ENCODE assay signal across 10 cellular contexts in the genomic region with DNA sequence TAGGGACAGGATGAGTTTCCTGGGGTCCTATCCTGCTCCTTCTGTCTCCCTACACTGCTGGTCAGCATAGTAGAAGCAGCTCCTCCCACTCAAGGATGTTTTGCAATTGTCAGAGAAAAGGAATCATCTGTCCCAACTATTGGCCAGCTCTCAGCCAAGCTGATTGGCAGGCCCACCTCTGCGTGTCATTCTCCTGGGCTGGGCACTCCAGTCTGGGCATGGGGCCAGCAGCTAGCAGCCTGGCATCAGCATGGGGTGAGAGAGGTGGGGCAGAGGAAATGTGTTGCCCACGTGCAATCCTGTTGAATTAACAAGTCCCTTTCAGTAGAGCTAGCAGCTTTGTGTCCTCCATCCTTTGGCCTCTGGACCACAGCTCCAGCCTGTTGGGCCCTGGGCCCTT. TPM values are rescaled to one million over a fixed set of nuclear protein-coding genes. Genes with fewer than 3 reads are reported as not detected.
DNase-seq lines count a peak whose midpoint lies in the region; FAIRE-seq and TF ChIP-seq lines count a peak whose summit lies in the region.
"Had no signal": no experiment of that assay in that cellular context is flagged by ENCODE, and none has a peak within 500 bp of the region (broad histone marks: within the 10 kb centered on the region; RNA-seq: fewer than 3 reads in every experiment).

No MANE protein-coding gene starts in this region.

- no peaks in the 10 kb centered on the region for H3K27me3 ChIP-seq in MM.1S (replicated peaks; ENCODE audit: insufficient read depth, low read length)

- no peaks in the 10 kb centered on the region for H3F3A ChIP-seq in MM.1S (ENCODE audit: insufficient read depth, low read length)

- H3K36me3 ChIP-seq in kidney (ENCODE audit: control insufficient read depth in 1 of 2, insufficient read depth in 2 of 2, low read length in 2 of 2), result no peaks in the 10 kb centered on the region
- no peaks in the 10 kb centered on the region for H3K36me3 ChIP-seq in MM.1S (replicated peaks; ENCODE audit: insufficient read depth, low read length)

- FAIRE-seq in kidney (lab: Jason Lieb, UNC), result no peak

- no peak overlapping the region for H2AFZ ChIP-seq in MM.1S (ENCODE audit: low read length)

- H3K4me1 ChIP-seq in kidney (ENCODE audit: control insufficient read depth in 1 of 2, insufficient read depth in 1 of 2, low read depth in 1 of 2, low read length in 2 of 2), result no peaks in the 10 kb centered on the region
- no peaks in the 10 kb centered on the region for H3K4me1 ChIP-seq in MM.1S (ENCODE audit: low read length)

- intact Hi-C loops in kidney (cut with DNase I), result no loop called here

- TF ChIP-seq CTCF in VCaP (conservative IDR thresholded peaks at IDR 0.05), result no peak
- TF ChIP-seq CTCF in kidney (IDR thresholded peaks at IDR 0.05; ENCODE audit: borderline replicate concordance, extremely low read depth, insufficient read depth), result no peak
- no peak for TF ChIP-seq CTCF in GM13976 (IDR thresholded peaks at IDR 0.05; ENCODE audit: borderline replicate concordance, control extremely low read depth, extremely low read depth, insufficient read depth, missing control alignments)
- TF ChIP-seq CTCF in MM.1S (IDR thresholded peaks at IDR 0.05; ENCODE audit: low read length), result no peak

- H3K9me2 ChIP-seq in MM.1S (replicated peaks; ENCODE audit: insufficient read depth, low read length), result no peaks in the 10 kb centered on the region

- no peaks in the 10 kb centered on the region for H3K9me3 ChIP-seq in kidney (ENCODE audit: control insufficient read depth in 1 of 2, low read length in 2 of 2)
- H3K9me3 ChIP-seq in MM.1S (replicated peaks; ENCODE audit: insufficient read depth, low read length), result no peaks in the 10 kb centered on the region

- H3K79me2 ChIP-seq in MM.1S (ENCODE audit: low read length), result no peaks in the 10 kb centered on the region

- H3K27ac ChIP-seq in VCaP (peak overlapping the region; percentile 47), kidney (ENCODE audit: low read depth in 2 of 2, low read length in 2 of 2) (no peak overlapping the region), MM.1S (ENCODE audit: low read length) (no peak overlapping the region)

- TF ChIP-seq POLR2A in erythroblast (IDR thresholded peaks at IDR 0.05; ENCODE audit: low read length), result no peak

- no peak overlapping the region for H3K9ac ChIP-seq in kidney (ENCODE audit: low read length in 2 of 2)
- no peak overlapping the region for H3K9ac ChIP-seq in MM.1S (ENCODE audit: low read length)

- H4K20me1 ChIP-seq in MM.1S (ENCODE audit: insufficient read depth, low read length), result no peaks in the 10 kb centered on the region

- H3K4me3 ChIP-seq in kidney (ENCODE audit: low read length in 2 of 2) (no peak overlapping the region), MM.1S (ENCODE audit: low read length) (no peak overlapping the region)

- peak; percentile 72 for DNase-seq in Ammon's horn (ENCODE audit: low spot score)
- peak; percentile 67 for DNase-seq in NCI-H1417 treated with DMSO at 0.1 percent for 48 hours (lab: John Stamatoyannopoulos, UW)
- peak; percentile 88 for DNase-seq in kidney
- DNase-seq in erythroblast (lab: John Stamatoyannopoulos, UW), result no peak
- DNase-seq in GM13976 (ENCODE audit: low spot score), result no peak
- DNase-seq in MM.1S, result no peak
- DNase-seq in GF-D8 (lab: John Stamatoyannopoulos, UW), result no peak
- DNase-seq: CD4-positive, alpha-beta T cell had no signal

- no peak overlapping the region for H3K4me2 ChIP-seq in MM.1S (ENCODE audit: low read depth, low read length)

- in situ Hi-C loops in GM13976 (cut with MboI; ENCODE audit: low sequenced_read_pairs, unreplicated experiment), result no loop called here

RNA-seq across cellular contexts. Expression of gene ANKK1, which starts 14.1 kb away (rescaled TPM):
- 0.60 TPM for total RNA-seq in kidney
- 0.19 TPM for polyA plus RNA-seq in kidney (ENCODE audit: insufficient read depth, low read depth, low replicate concordance)
- total RNA-seq: dermis microvascular lymphatic vessel endothelial cell had no signal

Comparison
In these comparisons a context has a peak if more than half of its experiments do, and no peak if none do; other contexts are left out.
1. DNase-seq: peak in Ammon's horn (single experiment), NCI-H1417 treated with DMSO at 0.1 percent for 48 hours (single experiment) and kidney (single experiment); none in erythroblast (0 of 2), GM13976 (single experiment), MM.1S (single experiment) and GF-D8 (single experiment).